Comparison of ENCODE assay signal across 1 cellular context in genomic region chr13:77028202-77028601, GRCh38.
TF ChIP-seq lines count a peak whose summit lies in the region.

No MANE protein-coding gene starts in this region.

TF ChIP-seq in HEK293, 187 proteins besides CTCF, POLR2A, EP300 and RAD21 (continued from another document):
- TF ChIP-seq ZNF280C (tag by site-specific recombination; IDR thresholded peaks at IDR 0.05) = no peak
- peak; percentile 80 for TF ChIP-seq ZNF629 (tag by site-specific recombination; IDR thresholded peaks at IDR 0.05)
- TF ChIP-seq PRDM4 (tag by site-specific recombination; IDR thresholded peaks at IDR 0.05) = peak; percentile 69; the same call in 1 of the 2 replicates
- TF ChIP-seq ZNF274 (IDR thresholded peaks at IDR 0.05; ENCODE audit: low read length) = no peak
- no peak for TF ChIP-seq ZNF274 (tag by site-specific recombination; IDR thresholded peaks at IDR 0.05; ENCODE audit: borderline replicate concordance)
- no peak for TF ChIP-seq ZNF426 (tag by site-specific recombination; IDR thresholded peaks at IDR 0.05)
- no peak for TF ChIP-seq ZBTB6 (tag by site-specific recombination; IDR thresholded peaks at IDR 0.05)
- TF ChIP-seq SP7 (tag by site-specific recombination; IDR thresholded peaks at IDR 0.05) = peak; percentile 59
